8 cellular contexts compared by ENCODE assay signal in genomic region chr1:157369808-157370521, GRCh38.
DNase-seq lines count a peak whose midpoint lies in the region; ATAC-seq and TF ChIP-seq lines count a peak whose summit lies in the region.

No MANE protein-coding gene starts in this region.

- H3K4me3 ChIP-seq in AG10803 (ENCODE audit: low read length) (no peak overlapping the region), WERI-Rb-1 (ENCODE audit: low read depth, low read length) (no peak overlapping the region), esophagus muscularis mucosa (no peak overlapping the region), aorta (ENCODE audit: low read length in 2 of 2) (no peak overlapping the region)

- TF ChIP-seq EP300 in esophagus muscularis mucosa (IDR thresholded peaks at IDR 0.05) = no peak

- DNase-seq in AG10803 (ENCODE audit: low read depth) = peak; percentile 44
- DNase-seq in NCI-H1105 (lab: John Stamatoyannopoulos, UW) = peak; percentile 46
- DNase-seq in WERI-Rb-1 = peak; percentile 78
- peak; percentile 74 for DNase-seq in esophagus muscularis mucosa (ENCODE audit: extremely low spot score)
- peak; percentile 73 for DNase-seq in myocyte (ENCODE audit: low read depth)
- DNase-seq in aorta = no peak

- no peaks in the 10 kb centered on the region for H3K36me3 ChIP-seq in WERI-Rb-1
- no peaks in the 10 kb centered on the region for H3K36me3 ChIP-seq in esophagus muscularis mucosa
- no peaks in the 10 kb centered on the region for H3K36me3 ChIP-seq in aorta (ENCODE audit: control insufficient read depth in 1 of 2, insufficient read depth in 2 of 2, low read length in 1 of 2)

- intact Hi-C loops in esophagus muscularis mucosa (cut with DNase I) (loop anchor here (2.0 kb wide), 1 partner anchor 121 kb away; no protein-coding TSS in a partner anchor), aorta (cut with DNase I) (no loop called here)

- ATAC-seq in aorta (ENCODE audit: low FRiP score) = peak; percentile 76
- ATAC-seq in HG02588 (IDR thresholded peaks at IDR 0.05; ENCODE audit: unreplicated experiment) = no peak

- H3K27me3 ChIP-seq in WERI-Rb-1 (ENCODE audit: insufficient read depth, low read depth, severe bottlenecking) = no peaks in the 10 kb centered on the region
- peaks cover 0 to 3% (median 0%) of the 10 kb centered on the region in 4 donors for H3K27me3 ChIP-seq in esophagus muscularis mucosa
- H3K27me3 ChIP-seq in aorta (ENCODE audit: control insufficient read depth in 1 of 2, insufficient read depth in 2 of 2, low read length in 1 of 2) = no peaks in the 10 kb centered on the region

- WGBS in esophagus muscularis mucosa = 6% methylated on average over 6 of the region's 6 CpGs
- WGBS in aorta, 2 donors = 2 to 3% methylated on average over 6 of the region's 6 CpGs

- H3K9me3 ChIP-seq in WERI-Rb-1 (ENCODE audit: severe bottlenecking) (no peaks in the 10 kb centered on the region), esophagus muscularis mucosa (no peaks in the 10 kb centered on the region), aorta (ENCODE audit: control insufficient read depth, low read length) (no peaks in the 10 kb centered on the region)

- TF ChIP-seq POLR2A in esophagus muscularis mucosa (IDR thresholded peaks at IDR 0.05; ENCODE audit: low read depth) = no peak

- TF ChIP-seq CTCF in AG10803 (conservative IDR thresholded peaks at IDR 0.05; ENCODE audit: low read length) = peak; percentile 89
- TF ChIP-seq CTCF in GM12872 (IDR thresholded peaks at IDR 0.05; ENCODE audit: insufficient read depth, low read depth, low read length) = peak; percentile 88
- TF ChIP-seq CTCF in WERI-Rb-1 (IDR thresholded peaks at IDR 0.05; ENCODE audit: low read depth, low read length) = peak; percentile 89
- TF ChIP-seq CTCF in esophagus muscularis mucosa (IDR thresholded peaks at IDR 0.05) = peak; percentile 69 to 92 (median 86)

- H3K27ac ChIP-seq in WERI-Rb-1 = no peak overlapping the region
- no peak overlapping the region for H3K27ac ChIP-seq in esophagus muscularis mucosa (replicated peaks in 1 of 4)
- H3K27ac ChIP-seq in aorta (ENCODE audit: low read depth in 1 of 2, low read length in 2 of 2) = no peak overlapping the region

- no peaks in the 10 kb centered on the region for H3K4me1 ChIP-seq in esophagus muscularis mucosa
- no peaks in the 10 kb centered on the region for H3K4me1 ChIP-seq in aorta (ENCODE audit: control insufficient read depth in 1 of 2, insufficient read depth in 2 of 2, low read length in 2 of 2)

Comparison
In these comparisons a context has a peak if more than half of its experiments do, and no peak if none do; other contexts are left out.
1. DNase-seq: peak in AG10803 (single experiment), NCI-H1105 (single experiment), WERI-Rb-1 (single experiment), esophagus muscularis mucosa (single experiment) and myocyte (single experiment); none in aorta (0 of 2).
2. Peak in every context shown above with its lines, with median percentiles within 50 percentile points of each other: CTCF ChIP-seq.